In genomic region chr16:69424935-69425784, GRCh38 we compare ENCODE assay signal across 2 cellular contexts.
TF ChIP-seq lines count a peak whose summit lies in the region.

No MANE protein-coding gene starts in this region.

TF ChIP-seq in A549, 52 proteins besides CTCF, POLR2A, EP300 and RAD21 (continued from another document):
- TF ChIP-seq, protein P1, sequence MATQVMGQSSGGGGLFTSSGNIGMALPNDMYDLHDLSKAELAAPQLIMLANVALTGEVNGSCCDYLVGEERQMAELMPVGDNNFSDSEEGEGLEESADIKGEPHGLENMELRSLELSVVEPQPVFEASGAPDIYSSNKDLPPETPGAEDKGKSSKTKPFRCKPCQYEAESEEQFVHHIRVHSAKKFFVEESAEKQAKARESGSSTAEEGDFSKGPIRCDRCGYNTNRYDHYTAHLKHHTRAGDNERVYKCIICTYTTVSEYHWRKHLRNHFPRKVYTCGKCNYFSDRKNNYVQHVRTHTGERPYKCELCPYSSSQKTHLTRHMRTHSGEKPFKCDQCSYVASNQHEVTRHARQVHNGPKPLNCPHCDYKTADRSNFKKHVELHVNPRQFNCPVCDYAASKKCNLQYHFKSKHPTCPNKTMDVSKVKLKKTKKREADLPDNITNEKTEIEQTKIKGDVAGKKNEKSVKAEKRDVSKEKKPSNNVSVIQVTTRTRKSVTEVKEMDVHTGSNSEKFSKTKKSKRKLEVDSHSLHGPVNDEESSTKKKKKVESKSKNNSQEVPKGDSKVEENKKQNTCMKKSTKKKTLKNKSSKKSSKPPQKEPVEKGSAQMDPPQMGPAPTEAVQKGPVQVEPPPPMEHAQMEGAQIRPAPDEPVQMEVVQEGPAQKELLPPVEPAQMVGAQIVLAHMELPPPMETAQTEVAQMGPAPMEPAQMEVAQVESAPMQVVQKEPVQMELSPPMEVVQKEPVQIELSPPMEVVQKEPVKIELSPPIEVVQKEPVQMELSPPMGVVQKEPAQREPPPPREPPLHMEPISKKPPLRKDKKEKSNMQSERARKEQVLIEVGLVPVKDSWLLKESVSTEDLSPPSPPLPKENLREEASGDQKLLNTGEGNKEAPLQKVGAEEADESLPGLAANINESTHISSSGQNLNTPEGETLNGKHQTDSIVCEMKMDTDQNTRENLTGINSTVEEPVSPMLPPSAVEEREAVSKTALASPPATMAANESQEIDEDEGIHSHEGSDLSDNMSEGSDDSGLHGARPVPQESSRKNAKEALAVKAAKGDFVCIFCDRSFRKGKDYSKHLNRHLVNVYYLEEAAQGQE (IDR thresholded peaks at IDR 0.05): no peak
- TF ChIP-seq GATA3 (IDR thresholded peaks at IDR 0.05; ENCODE audit: borderline replicate concordance): no peak
- no peak for TF ChIP-seq HOXA7 (CRISPR knock-in tag; IDR thresholded peaks at IDR 0.05)
- TF ChIP-seq, protein P2, sequence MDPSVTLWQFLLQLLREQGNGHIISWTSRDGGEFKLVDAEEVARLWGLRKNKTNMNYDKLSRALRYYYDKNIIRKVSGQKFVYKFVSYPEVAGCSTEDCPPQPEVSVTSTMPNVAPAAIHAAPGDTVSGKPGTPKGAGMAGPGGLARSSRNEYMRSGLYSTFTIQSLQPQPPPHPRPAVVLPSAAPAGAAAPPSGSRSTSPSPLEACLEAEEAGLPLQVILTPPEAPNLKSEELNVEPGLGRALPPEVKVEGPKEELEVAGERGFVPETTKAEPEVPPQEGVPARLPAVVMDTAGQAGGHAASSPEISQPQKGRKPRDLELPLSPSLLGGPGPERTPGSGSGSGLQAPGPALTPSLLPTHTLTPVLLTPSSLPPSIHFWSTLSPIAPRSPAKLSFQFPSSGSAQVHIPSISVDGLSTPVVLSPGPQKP (IDR thresholded peaks at IDR 0.05; ENCODE audit: low read depth, low read length): no peak
- TF ChIP-seq ATOH8 (CRISPR knock-in tag; IDR thresholded peaks at IDR 0.05; ENCODE audit: low read depth): no peak
- TF ChIP-seq RNF2 (IDR thresholded peaks at IDR 0.05; ENCODE audit: borderline replicate concordance, low read depth): no peak
- TF ChIP-seq FOSB (CRISPR knock-in tag; IDR thresholded peaks at IDR 0.05): no peak; the same call in 1 of the 2 replicates

TF ChIP-seq in GM23338, 12 proteins besides CTCF, POLR2A, EP300 and RAD21 (continued from another document):
- TF ChIP-seq, protein P1 (IDR thresholded peaks at IDR 0.05; ENCODE audit: unreplicated experiment): no peak
- TF ChIP-seq CREB1 (CRISPR knock-in tag; IDR thresholded peaks at IDR 0.05; ENCODE audit: low read depth): no peak
